12 cellular contexts compared by ENCODE assay signal in genomic region chr7:70434376-70434775, GRCh38.
A peak's percentile ranks its signal among the peaks of the same experiment; 100 is the strongest.
DNase-seq lines count a peak whose midpoint lies in the region; ATAC-seq and TF ChIP-seq lines count a peak whose summit lies in the region.
"Had no signal": no experiment of that assay in that cellular context is flagged by ENCODE, and none has a peak within 500 bp of the region (broad histone marks: within the 10 kb centered on the region; RNA-seq: fewer than 3 reads in every experiment).

No MANE protein-coding gene starts in this region.

- no peaks in the 10 kb centered on the region for H3K27me3 Mint-ChIP-seq in stimulated activated naive CD8-positive, alpha-beta T cell treated with anti-CD3 and anti-CD28 coated beads, Interleukin-15, amount 100 ng/mL, for 72 hours

- no peaks in the 10 kb centered on the region for H3K9me3 Mint-ChIP-seq in stimulated activated naive CD8-positive, alpha-beta T cell treated with anti-CD3 and anti-CD28 coated beads, Interleukin-15, amount 100 ng/mL, for 72 hours

- TF ChIP-seq CTCF in DOHH2 (IDR thresholded peaks at IDR 0.05; ENCODE audit: low read depth, low read length, poor library complexity, severe bottlenecking) (peak; percentile 20), epithelial cell of esophagus (IDR thresholded peaks at IDR 0.05; ENCODE audit: insufficient read depth, low read depth, low read length, missing control alignments) (peak; percentile 48)

- no peaks in the 10 kb centered on the region for H3K36me3 ChIP-seq in DOHH2 (ENCODE audit: control insufficient read depth, low read length)

- no peak overlapping the region for H3K27ac ChIP-seq in DOHH2 (ENCODE audit: low read depth, low read length)

- no peaks in the 10 kb centered on the region for H3K9me3 ChIP-seq in DOHH2 (ENCODE audit: control insufficient read depth, insufficient read depth, low read length)

- no peak overlapping the region for H3K4me3 ChIP-seq in DOHH2 (ENCODE audit: low read length)
- H3K4me3 ChIP-seq in epithelial cell of esophagus (ENCODE audit: low read length) = no peak overlapping the region

- no peak overlapping the region for H3K4me2 ChIP-seq in DOHH2 (ENCODE audit: low read length)

- no peaks in the 10 kb centered on the region for H3K9me2 ChIP-seq in DOHH2 (replicated peaks; ENCODE audit: control insufficient read depth, low read length)

- H3K4me1 ChIP-seq in DOHH2 (ENCODE audit: control insufficient read depth, low read length) = peaks cover 34% of the 10 kb centered on the region

- H3K27ac Mint-ChIP-seq in stimulated activated naive CD8-positive, alpha-beta T cell treated with anti-CD3 and anti-CD28 coated beads, Interleukin-15, amount 100 ng/mL, for 72 hours = no peak overlapping the region
- H3K27ac Mint-ChIP-seq: HFFc6 had no signal

- H3K4me3 Mint-ChIP-seq in stimulated activated naive CD8-positive, alpha-beta T cell treated with anti-CD3 and anti-CD28 coated beads, Interleukin-15, amount 100 ng/mL, for 72 hours = no peak overlapping the region
- H3K4me3 Mint-ChIP-seq: HFFc6 had no signal

- no peak for ATAC-seq in stimulated activated naive CD8-positive, alpha-beta T cell treated with anti-CD3 and anti-CD28 coated beads, Interleukin-15, amount 100 ng/mL, for 72 hours

- DNase-seq in AG08395 (ENCODE audit: low spot score) (peak; percentile 4), NCI-H446 treated with DMSO at 0.1 percent for 48 hours (lab: John Stamatoyannopoulos, UW) (peak; percentile 5), epithelial cell of esophagus (ENCODE audit: low read depth) (peak; percentile 38), COLO829 (ENCODE audit: low spot score) (no peak), HuH-7 (ENCODE audit: low spot score) (no peak)
- no peak for DNase-seq in stimulated activated naive CD8-positive, alpha-beta T cell treated with anti-CD3 and anti-CD28 coated beads, Interleukin-15, amount 100 ng/mL, for 72 hours
- DNase-seq in activated naive CD4-positive, alpha-beta T cell treated with anti-CD3 and anti-CD28 coated beads, Interleukin-2, amount 50 U/mL, for 16 hours = no peak
- DNase-seq: activated naive CD4-positive, alpha-beta T cell; HFFc6; kidney glomerular epithelial cell; NCI-H187 had no signal

- no peaks in the 10 kb centered on the region for H4K20me1 ChIP-seq in DOHH2 (ENCODE audit: control insufficient read depth, insufficient read depth, low read depth, low read length)

- no peaks in the 10 kb centered on the region for H3K27me3 ChIP-seq in DOHH2 (ENCODE audit: control insufficient read depth, low read length)

- peaks cover 6% of the 10 kb centered on the region for H3K4me1 Mint-ChIP-seq in stimulated activated naive CD8-positive, alpha-beta T cell treated with anti-CD3 and anti-CD28 coated beads, Interleukin-15, amount 100 ng/mL, for 72 hours

- no peaks in the 10 kb centered on the region for H3K79me2 ChIP-seq in DOHH2 (ENCODE audit: control insufficient read depth, low read length)

- H3F3A ChIP-seq in DOHH2 (ENCODE audit: control insufficient read depth, insufficient read depth) = no peaks in the 10 kb centered on the region

Comparison
In these comparisons a context has a peak if more than half of its experiments do, and no peak if none do; other contexts are left out.
1. DNase-seq: peak in AG08395 (single experiment), NCI-H446 treated with DMSO at 0.1 percent for 48 hours (single experiment) and epithelial cell of esophagus (single experiment); none in stimulated activated naive CD8-positive, alpha-beta T cell treated with anti-CD3 and anti-CD28 coated beads, Interleukin-15, amount 100 ng/mL, for 72 hours (0 of 2), COLO829 (single experiment), HuH-7 (single experiment) and activated naive CD4-positive, alpha-beta T cell treated with anti-CD3 and anti-CD28 coated beads, Interleukin-2, amount 50 U/mL, for 16 hours (single experiment).